ENCODE assay signal across 1 cellular context in the genomic region with DNA sequence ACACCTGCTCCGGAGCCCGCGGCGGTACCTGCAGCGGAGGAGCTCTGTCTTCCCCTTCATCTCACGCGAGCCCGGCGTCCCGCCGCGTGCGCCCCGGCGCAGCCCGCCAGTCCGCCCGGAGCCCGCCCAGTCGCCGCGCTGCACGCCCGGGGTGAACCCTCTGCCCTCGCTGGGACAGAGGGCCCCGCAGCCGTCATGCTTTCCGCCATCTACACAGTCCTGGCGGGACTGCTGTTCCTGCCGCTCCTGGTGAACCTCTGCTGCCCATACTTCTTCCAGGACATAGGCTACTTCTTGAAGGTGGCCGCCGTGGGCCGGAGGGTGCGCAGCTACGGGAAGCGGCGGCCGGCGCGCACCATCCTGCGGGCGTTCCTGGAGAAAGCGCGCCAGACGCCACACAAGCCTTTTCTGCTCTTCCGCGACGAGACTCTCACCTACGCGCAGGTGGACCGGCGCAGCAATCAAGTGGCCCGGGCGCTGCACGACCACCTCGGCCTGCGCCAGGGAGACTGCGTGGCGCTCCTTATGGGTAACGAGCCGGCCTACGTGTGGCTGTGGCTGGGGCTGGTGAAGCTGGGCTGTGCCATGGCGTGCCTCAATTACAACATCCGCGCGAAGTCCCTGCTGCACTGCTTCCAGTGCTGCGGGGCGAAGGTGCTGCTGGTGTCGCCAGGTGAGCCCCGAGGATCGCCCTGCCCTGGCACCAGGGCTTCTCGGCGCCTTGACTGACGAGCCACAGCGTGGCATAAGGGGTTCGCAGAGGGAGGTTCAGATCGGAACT.
TF ChIP-seq lines count a peak whose summit lies in the region.

No MANE protein-coding gene starts in this region.

TF ChIP-seq in HepG2, 621 proteins besides CTCF, POLR2A, EP300 and RAD21 (continued from another document and continues in another):
- TF ChIP-seq, protein P1, sequence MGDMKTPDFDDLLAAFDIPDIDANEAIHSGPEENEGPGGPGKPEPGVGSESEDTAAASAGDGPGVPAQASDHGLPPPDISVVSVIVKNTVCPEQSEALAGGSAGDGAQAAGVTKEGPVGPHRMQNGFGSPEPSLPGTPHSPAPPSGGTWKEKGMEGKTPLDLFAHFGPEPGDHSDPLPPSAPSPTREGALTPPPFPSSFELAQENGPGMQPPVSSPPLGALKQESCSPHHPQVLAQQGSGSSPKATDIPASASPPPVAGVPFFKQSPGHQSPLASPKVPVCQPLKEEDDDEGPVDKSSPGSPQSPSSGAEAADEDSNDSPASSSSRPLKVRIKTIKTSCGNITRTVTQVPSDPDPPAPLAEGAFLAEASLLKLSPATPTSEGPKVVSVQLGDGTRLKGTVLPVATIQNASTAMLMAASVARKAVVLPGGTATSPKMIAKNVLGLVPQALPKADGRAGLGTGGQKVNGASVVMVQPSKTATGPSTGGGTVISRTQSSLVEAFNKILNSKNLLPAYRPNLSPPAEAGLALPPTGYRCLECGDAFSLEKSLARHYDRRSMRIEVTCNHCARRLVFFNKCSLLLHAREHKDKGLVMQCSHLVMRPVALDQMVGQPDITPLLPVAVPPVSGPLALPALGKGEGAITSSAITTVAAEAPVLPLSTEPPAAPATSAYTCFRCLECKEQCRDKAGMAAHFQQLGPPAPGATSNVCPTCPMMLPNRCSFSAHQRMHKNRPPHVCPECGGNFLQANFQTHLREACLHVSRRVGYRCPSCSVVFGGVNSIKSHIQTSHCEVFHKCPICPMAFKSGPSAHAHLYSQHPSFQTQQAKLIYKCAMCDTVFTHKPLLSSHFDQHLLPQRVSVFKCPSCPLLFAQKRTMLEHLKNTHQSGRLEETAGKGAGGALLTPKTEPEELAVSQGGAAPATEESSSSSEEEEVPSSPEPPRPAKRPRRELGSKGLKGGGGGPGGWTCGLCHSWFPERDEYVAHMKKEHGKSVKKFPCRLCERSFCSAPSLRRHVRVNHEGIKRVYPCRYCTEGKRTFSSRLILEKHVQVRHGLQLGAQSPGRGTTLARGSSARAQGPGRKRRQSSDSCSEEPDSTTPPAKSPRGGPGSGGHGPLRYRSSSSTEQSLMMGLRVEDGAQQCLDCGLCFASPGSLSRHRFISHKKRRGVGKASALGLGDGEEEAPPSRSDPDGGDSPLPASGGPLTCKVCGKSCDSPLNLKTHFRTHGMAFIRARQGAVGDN (CRISPR knock-in tag; IDR thresholded peaks at IDR 0.05), result peak; percentile 92
- no peak for TF ChIP-seq NCOA5 (CRISPR knock-in tag; IDR thresholded peaks at IDR 0.05)
- no peak for TF ChIP-seq JUND (CRISPR knock-in tag; IDR thresholded peaks at IDR 0.05)
- no peak for TF ChIP-seq SP140L (CRISPR knock-in tag; IDR thresholded peaks at IDR 0.05; ENCODE audit: borderline replicate concordance)
- TF ChIP-seq SOX5 (CRISPR knock-in tag; IDR thresholded peaks at IDR 0.05; ENCODE audit: borderline replicate concordance), result no peak; the same call in 1 of the 2 replicates
- TF ChIP-seq, protein P2, sequence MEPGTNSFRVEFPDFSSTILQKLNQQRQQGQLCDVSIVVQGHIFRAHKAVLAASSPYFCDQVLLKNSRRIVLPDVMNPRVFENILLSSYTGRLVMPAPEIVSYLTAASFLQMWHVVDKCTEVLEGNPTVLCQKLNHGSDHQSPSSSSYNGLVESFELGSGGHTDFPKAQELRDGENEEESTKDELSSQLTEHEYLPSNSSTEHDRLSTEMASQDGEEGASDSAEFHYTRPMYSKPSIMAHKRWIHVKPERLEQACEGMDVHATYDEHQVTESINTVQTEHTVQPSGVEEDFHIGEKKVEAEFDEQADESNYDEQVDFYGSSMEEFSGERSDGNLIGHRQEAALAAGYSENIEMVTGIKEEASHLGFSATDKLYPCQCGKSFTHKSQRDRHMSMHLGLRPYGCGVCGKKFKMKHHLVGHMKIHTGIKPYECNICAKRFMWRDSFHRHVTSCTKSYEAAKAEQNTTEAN (CRISPR knock-in tag; conservative IDR thresholded peaks at IDR 0.05), result no peak
- TF ChIP-seq RARA (CRISPR knock-in tag; IDR thresholded peaks at IDR 0.05), result no peak
- peak; percentile 70; the same call in 1 of the 2 replicates for TF ChIP-seq ZIK1 (CRISPR knock-in tag; IDR thresholded peaks at IDR 0.05; ENCODE audit: borderline replicate concordance, low read depth)
- TF ChIP-seq CHCHD3 (CRISPR knock-in tag; IDR thresholded peaks at IDR 0.05), result peak; percentile 12; the same call in 1 of the 2 replicates
- TF ChIP-seq MED1 (CRISPR knock-in tag; IDR thresholded peaks at IDR 0.05), result no peak
- TF ChIP-seq SMAD3 (CRISPR knock-in tag; IDR thresholded peaks at IDR 0.05), result no peak
- no peak for TF ChIP-seq HNF1B (CRISPR knock-in tag; IDR thresholded peaks at IDR 0.05)
- TF ChIP-seq FOXO1 (CRISPR knock-in tag; IDR thresholded peaks at IDR 0.05), result no peak
- no peak for TF ChIP-seq RXRB (CRISPR knock-in tag; IDR thresholded peaks at IDR 0.05; ENCODE audit: borderline replicate concordance)
- TF ChIP-seq ZNF703 (CRISPR knock-in tag; IDR thresholded peaks at IDR 0.05; ENCODE audit: borderline replicate concordance), result no peak
- TF ChIP-seq ZNF414 (CRISPR knock-in tag; IDR thresholded peaks at IDR 0.05), result no peak
- TF ChIP-seq SAP130 (CRISPR knock-in tag; IDR thresholded peaks at IDR 0.05; ENCODE audit: low read depth), result peak; percentile 21; the same call in 1 of the 2 replicates
- TF ChIP-seq SMC3 (IDR thresholded peaks at IDR 0.05; ENCODE audit: low read length), result no peak; the same call in 1 of the 2 replicates
- TF ChIP-seq ZNF891 (CRISPR knock-in tag; IDR thresholded peaks at IDR 0.05), result no peak
- no peak for TF ChIP-seq MIXL1 (CRISPR knock-in tag; IDR thresholded peaks at IDR 0.05)
- TF ChIP-seq, protein P3, sequence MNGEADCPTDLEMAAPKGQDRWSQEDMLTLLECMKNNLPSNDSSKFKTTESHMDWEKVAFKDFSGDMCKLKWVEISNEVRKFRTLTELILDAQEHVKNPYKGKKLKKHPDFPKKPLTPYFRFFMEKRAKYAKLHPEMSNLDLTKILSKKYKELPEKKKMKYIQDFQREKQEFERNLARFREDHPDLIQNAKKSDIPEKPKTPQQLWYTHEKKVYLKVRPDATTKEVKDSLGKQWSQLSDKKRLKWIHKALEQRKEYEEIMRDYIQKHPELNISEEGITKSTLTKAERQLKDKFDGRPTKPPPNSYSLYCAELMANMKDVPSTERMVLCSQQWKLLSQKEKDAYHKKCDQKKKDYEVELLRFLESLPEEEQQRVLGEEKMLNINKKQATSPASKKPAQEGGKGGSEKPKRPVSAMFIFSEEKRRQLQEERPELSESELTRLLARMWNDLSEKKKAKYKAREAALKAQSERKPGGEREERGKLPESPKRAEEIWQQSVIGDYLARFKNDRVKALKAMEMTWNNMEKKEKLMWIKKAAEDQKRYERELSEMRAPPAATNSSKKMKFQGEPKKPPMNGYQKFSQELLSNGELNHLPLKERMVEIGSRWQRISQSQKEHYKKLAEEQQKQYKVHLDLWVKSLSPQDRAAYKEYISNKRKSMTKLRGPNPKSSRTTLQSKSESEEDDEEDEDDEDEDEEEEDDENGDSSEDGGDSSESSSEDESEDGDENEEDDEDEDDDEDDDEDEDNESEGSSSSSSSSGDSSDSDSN (CRISPR knock-in tag; IDR thresholded peaks at IDR 0.05), result peak; percentile 61; the same call in 1 of the 2 replicates
- no peak for TF ChIP-seq ZNF251 (CRISPR knock-in tag; IDR thresholded peaks at IDR 0.05)
- TF ChIP-seq ZBTB7B (CRISPR knock-in tag; IDR thresholded peaks at IDR 0.05), result 0 out of 2 replicates have a peak, but pooled peaks have one; percentile 11
- no peak for TF ChIP-seq IKZF5 (CRISPR knock-in tag; IDR thresholded peaks at IDR 0.05)
- no peak; the same call in 1 of the 2 replicates for TF ChIP-seq KAT7 (CRISPR knock-in tag; IDR thresholded peaks at IDR 0.05; ENCODE audit: borderline replicate concordance)
- TF ChIP-seq SIX4 (CRISPR knock-in tag; IDR thresholded peaks at IDR 0.05), result 0 out of 2 replicates have a peak, but pooled peaks have one; percentile 1
- TF ChIP-seq FOXJ3 (CRISPR knock-in tag; IDR thresholded peaks at IDR 0.05; ENCODE audit: borderline replicate concordance), result no peak
- no peak for TF ChIP-seq MLXIP (CRISPR knock-in tag; IDR thresholded peaks at IDR 0.05; ENCODE audit: borderline replicate concordance)
- TF ChIP-seq ZBTB42 (CRISPR knock-in tag; IDR thresholded peaks at IDR 0.05), result no peak
- no peak for TF ChIP-seq THAP8 (CRISPR knock-in tag; IDR thresholded peaks at IDR 0.05; ENCODE audit: borderline replicate concordance)
- no peak for TF ChIP-seq MATR3 (CRISPR knock-in tag; IDR thresholded peaks at IDR 0.05)
- no peak; the same call in 1 of the 2 replicates for TF ChIP-seq RFXAP (CRISPR knock-in tag; IDR thresholded peaks at IDR 0.05; ENCODE audit: borderline replicate concordance)
- no peak for TF ChIP-seq PRPF4 (IDR thresholded peaks at IDR 0.05; ENCODE audit: low read depth, low read length, poor library complexity, severe bottlenecking)
- TF ChIP-seq PAWR (CRISPR knock-in tag; IDR thresholded peaks at IDR 0.05; ENCODE audit: borderline replicate concordance), result no peak
- no peak for TF ChIP-seq AGO1 (IDR thresholded peaks at IDR 0.05; ENCODE audit: low read depth, low read length, poor library complexity, severe bottlenecking)
- no peak for TF ChIP-seq HHEX (CRISPR knock-in tag; IDR thresholded peaks at IDR 0.05)
- TF ChIP-seq ZNF3 (CRISPR knock-in tag; IDR thresholded peaks at IDR 0.05), result no peak
- TF ChIP-seq PTBP1 (IDR thresholded peaks at IDR 0.05; ENCODE audit: low read depth, low read length, poor library complexity, severe bottlenecking), result no peak
- no peak for TF ChIP-seq ZNF761 (CRISPR knock-in tag; conservative IDR thresholded peaks at IDR 0.05)
- no peak for TF ChIP-seq ZNF549 (CRISPR knock-in tag; IDR thresholded peaks at IDR 0.05)
- peak; percentile 55; the same call in 1 of the 2 replicates for TF ChIP-seq ZNF543 (CRISPR knock-in tag; IDR thresholded peaks at IDR 0.05)
- TF ChIP-seq, protein P4, sequence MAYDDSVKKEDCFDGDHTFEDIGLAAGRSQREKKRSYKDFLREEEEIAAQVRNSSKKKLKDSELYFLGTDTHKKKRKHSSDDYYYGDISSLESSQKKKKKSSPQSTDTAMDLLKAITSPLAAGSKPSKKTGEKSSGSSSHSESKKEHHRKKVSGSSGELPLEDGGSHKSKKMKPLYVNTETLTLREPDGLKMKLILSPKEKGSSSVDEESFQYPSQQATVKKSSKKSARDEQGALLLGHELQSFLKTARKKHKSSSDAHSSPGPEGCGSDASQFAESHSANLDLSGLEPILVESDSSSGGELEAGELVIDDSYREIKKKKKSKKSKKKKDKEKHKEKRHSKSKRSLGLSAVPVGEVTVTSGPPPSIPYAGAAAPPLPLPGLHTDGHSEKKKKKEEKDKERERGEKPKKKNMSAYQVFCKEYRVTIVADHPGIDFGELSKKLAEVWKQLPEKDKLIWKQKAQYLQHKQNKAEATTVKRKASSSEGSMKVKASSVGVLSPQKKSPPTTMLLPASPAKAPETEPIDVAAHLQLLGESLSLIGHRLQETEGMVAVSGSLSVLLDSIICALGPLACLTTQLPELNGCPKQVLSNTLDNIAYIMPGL (CRISPR knock-in tag; IDR thresholded peaks at IDR 0.05; ENCODE audit: borderline replicate concordance in 1 of 2, low read depth in 1 of 2), result no peak; a peak in 2 of 4 replicates
- TF ChIP-seq MTA1 (CRISPR knock-in tag; IDR thresholded peaks at IDR 0.05; ENCODE audit: borderline replicate concordance), result peak; percentile 80; the same call in 1 of the 2 replicates
- TF ChIP-seq JARID2 (CRISPR knock-in tag; IDR thresholded peaks at IDR 0.05; ENCODE audit: insufficient replicate concordance), result no peak
